In the genomic region with DNA sequence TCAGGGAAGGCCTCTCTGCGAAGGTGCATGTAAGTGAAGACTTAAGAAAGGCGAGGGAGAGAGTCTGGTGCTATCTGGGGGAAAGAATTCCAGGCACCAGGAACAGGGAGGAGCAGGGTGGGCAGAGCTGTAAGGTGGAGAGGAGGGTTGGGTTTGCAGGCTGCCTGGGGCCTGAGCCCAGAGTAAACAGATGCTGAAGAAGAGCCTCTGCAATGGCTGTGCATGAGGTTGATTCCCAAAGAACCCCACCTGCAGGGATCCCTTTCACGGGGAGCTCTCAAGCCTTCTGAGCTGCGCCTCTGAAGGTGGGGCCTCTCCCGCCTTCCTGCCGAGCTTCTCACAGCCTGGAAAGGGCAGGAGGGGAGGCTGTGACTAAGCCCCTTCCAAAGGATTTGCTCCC, we compare ENCODE assay signal across 33 cellular contexts.
DNase-seq lines count a peak whose midpoint lies in the region; ATAC-seq and TF ChIP-seq lines count a peak whose summit lies in the region.
"Had no signal": no experiment of that assay in that cellular context is flagged by ENCODE, and none has a peak within 500 bp of the region (broad histone marks: within the 10 kb centered on the region; RNA-seq: fewer than 3 reads in every experiment).

No MANE protein-coding gene starts in this region.

- H3K9ac ChIP-seq in stomach smooth muscle (ENCODE audit: low read length in 2 of 2): no peak overlapping the region
- H3K9ac ChIP-seq: SK-N-SH had no signal

- no peak for DNase-seq in activated naive CD4-positive, alpha-beta T cell treated with anti-CD3 and anti-CD28 coated beads, Interleukin-2, amount 50 U/mL, for 72 hours (ENCODE audit: low spot score in 2 of 2)
- DNase-seq in chondrocyte (ENCODE audit: low spot score) (peak; percentile 41), AG08395 (ENCODE audit: low spot score) (no peak)
- DNase-seq: activated CD4-positive, alpha-beta T cell treated with anti-CD3 and anti-CD28 coated beads for 36 hours; activated CD8-positive, alpha-beta memory T cell treated with anti-CD3 and anti-CD28 coated beads for 24 hours; activated effector memory CD4-positive, alpha-beta T cell treated with anti-CD3 and anti-CD28 coated beads, Interleukin-2, amount 50 U/mL, for 16 hours; activated T-cell treated with anti-CD3 and anti-CD28 coated beads, Interleukin-2, amount 50 U/mL, for 1 hour; CD8-positive, alpha-beta T cell; DMS 273 treated with DMSO at 0.1 percent for 48 hours; effector CD8-positive, alpha-beta T cell; EL; erythroblast; heart right ventricle; KBM-7; lower lobe of right lung; MG63; mucosa of descending colon; NCI-H1417 treated with DMSO at 0.1 percent for 48 hours; NCI-H2081 treated with DMSO at 0.1 percent for 48 hours; NCI-H510A; SK-N-SH; stimulated activated CD4-positive, alpha-beta T cell treated with anti-CD3 and anti-CD28 coated beads, Interleukin-15, amount 100 ng/mL, for 24 hours; stimulated activated naive CD4-positive, alpha-beta T cell treated with Interleukin-2 at 50 U/mL for 16 hours; T-helper 2 cell had no signal

- peak overlapping the region; percentile 55 for H3K27ac Mint-ChIP-seq in activated naive CD4-positive, alpha-beta T cell treated with anti-CD3 and anti-CD28 coated beads, Interleukin-2, amount 50 U/mL, for 24 hours
- no peak overlapping the region for H3K27ac Mint-ChIP-seq in activated naive CD4-positive, alpha-beta T cell treated with anti-CD3 and anti-CD28 coated beads, Interleukin-2, amount 50 U/mL, for 72 hours
- peak overlapping the region; percentile 14 for H3K27ac Mint-ChIP-seq in chondrocyte (ENCODE audit: unreplicated experiment)
- H3K27ac Mint-ChIP-seq in nephron: peak overlapping the region in 2 of 3 experiments; percentile 6 to 26
- H3K27ac Mint-ChIP-seq: activated CD4-positive, alpha-beta T cell treated with anti-CD3 and anti-CD28 coated beads for 36 hours; CD8-positive, alpha-beta T cell; progenitor cell of endocrine pancreas had no signal

- H3K36me3 ChIP-seq in stomach smooth muscle (ENCODE audit: control insufficient read depth in 2 of 2, insufficient read depth in 2 of 2, low read length in 2 of 2): peaks cover 12 to 27% of the 10 kb centered on the region in 2 donors
- H3K36me3 ChIP-seq: thoracic aorta had no signal

- peaks cover 35% of the 10 kb centered on the region for H3K4me1 ChIP-seq in stomach smooth muscle (ENCODE audit: control insufficient read depth, insufficient read depth, low read length)

- TF ChIP-seq CTCF in chondrocyte (IDR thresholded peaks at IDR 0.05) (no peak), nephron (IDR thresholded peaks at IDR 0.05; ENCODE audit: unreplicated experiment in 3 of 3) (no peak)

- no peaks in the 10 kb centered on the region for H3K27me3 ChIP-seq in stomach smooth muscle (ENCODE audit: control insufficient read depth in 1 of 2, insufficient read depth in 2 of 2, low read length in 2 of 2)
- H3K27me3 ChIP-seq: heart right ventricle, MG63 had no signal

- no peaks in the 10 kb centered on the region for H3K9me3 Mint-ChIP-seq in activated naive CD4-positive, alpha-beta T cell treated with anti-CD3 and anti-CD28 coated beads, Interleukin-2, amount 50 U/mL, for 24 hours
- no peaks in the 10 kb centered on the region for H3K9me3 Mint-ChIP-seq in activated naive CD4-positive, alpha-beta T cell treated with anti-CD3 and anti-CD28 coated beads, Interleukin-2, amount 50 U/mL, for 72 hours
- H3K9me3 Mint-ChIP-seq in chondrocyte (ENCODE audit: low read depth): no peaks in the 10 kb centered on the region
- no peaks in the 10 kb centered on the region for H3K9me3 Mint-ChIP-seq in nephron
- H3K9me3 Mint-ChIP-seq: CD8-positive, alpha-beta T cell; neural crest cell had no signal

- ATAC-seq in activated naive CD4-positive, alpha-beta T cell treated with anti-CD3 and anti-CD28 coated beads, Interleukin-2, amount 50 U/mL, for 72 hours: no peak
- ATAC-seq in GM21529 (IDR thresholded peaks at IDR 0.05; ENCODE audit: unreplicated experiment) (no peak), HG02798 (IDR thresholded peaks at IDR 0.05; ENCODE audit: poor library complexity, unreplicated experiment) (no peak)
- ATAC-seq: activated CD4-positive, alpha-beta T cell treated with anti-CD3 and anti-CD28 coated beads for 36 hours; CD8-positive, alpha-beta T cell; heart right ventricle; lower lobe of right lung; mucosa of descending colon had no signal

- H3K4me3 ChIP-seq in stomach smooth muscle (ENCODE audit: low read length in 2 of 2): no peak overlapping the region
- H3K4me3 ChIP-seq: HAP-1, heart right ventricle, lower lobe of right lung, MG63, mucosa of descending colon, thoracic aorta had no signal

- peak overlapping the region; percentile 31 for H3K27ac ChIP-seq in stomach smooth muscle (ENCODE audit: low read length)
- H3K27ac ChIP-seq: lower lobe of right lung, thoracic aorta had no signal

- H3K4me3 Mint-ChIP-seq in activated naive CD4-positive, alpha-beta T cell treated with anti-CD3 and anti-CD28 coated beads, Interleukin-2, amount 50 U/mL, for 24 hours: no peak overlapping the region
- no peak overlapping the region for H3K4me3 Mint-ChIP-seq in chondrocyte (ENCODE audit: unreplicated experiment)
- H3K4me3 Mint-ChIP-seq in nephron: no peak overlapping the region
- H3K4me3 Mint-ChIP-seq: activated CD4-positive, alpha-beta T cell treated with anti-CD3 and anti-CD28 coated beads for 36 hours; CD8-positive, alpha-beta T cell; neural crest cell had no signal

- no peaks in the 10 kb centered on the region for H3K27me3 Mint-ChIP-seq in activated naive CD4-positive, alpha-beta T cell treated with anti-CD3 and anti-CD28 coated beads, Interleukin-2, amount 50 U/mL, for 24 hours
- H3K27me3 Mint-ChIP-seq in chondrocyte (ENCODE audit: low read depth) (no peaks in the 10 kb centered on the region), nephron (ENCODE audit: low read depth) (peaks cover 4% of the 10 kb centered on the region)
- H3K27me3 Mint-ChIP-seq: activated CD4-positive, alpha-beta T cell treated with anti-CD3 and anti-CD28 coated beads for 36 hours; progenitor cell of endocrine pancreas had no signal

- H3K36me3 Mint-ChIP-seq in activated naive CD4-positive, alpha-beta T cell treated with anti-CD3 and anti-CD28 coated beads, Interleukin-2, amount 50 U/mL, for 24 hours: peaks cover 3% of the 10 kb centered on the region
- H3K36me3 Mint-ChIP-seq in activated naive CD4-positive, alpha-beta T cell treated with anti-CD3 and anti-CD28 coated beads, Interleukin-2, amount 50 U/mL, for 72 hours: peaks cover 0 to 11% of the 10 kb centered on the region in 2 donors
- H3K36me3 Mint-ChIP-seq in chondrocyte (ENCODE audit: low read depth) (peaks cover 8% of the 10 kb centered on the region), nephron (ENCODE audit: low read depth) (peaks cover 22% of the 10 kb centered on the region)

- H3K9me3 ChIP-seq in stomach smooth muscle (ENCODE audit: control insufficient read depth in 2 of 2, low read length in 2 of 2): no peaks in the 10 kb centered on the region
- H3K9me3 ChIP-seq: HAP-1, heart right ventricle, lower lobe of right lung, MG63, mucosa of descending colon, SK-N-SH, thoracic aorta had no signal

- H3K4me1 Mint-ChIP-seq in activated naive CD4-positive, alpha-beta T cell treated with anti-CD3 and anti-CD28 coated beads, Interleukin-2, amount 50 U/mL, for 24 hours: peaks cover 23% of the 10 kb centered on the region
- peaks cover 8% of the 10 kb centered on the region for H3K4me1 Mint-ChIP-seq in chondrocyte (ENCODE audit: low read depth)
- peaks cover 25% of the 10 kb centered on the region for H3K4me1 Mint-ChIP-seq in nephron

Comparison
In these comparisons a context has a peak if more than half of its experiments do, and no peak if none do; other contexts are left out.
1. H3K27ac Mint-ChIP-seq: peak in activated naive CD4-positive, alpha-beta T cell treated with anti-CD3 and anti-CD28 coated beads, Interleukin-2, amount 50 U/mL, for 24 hours (single experiment), chondrocyte (single experiment) and nephron (2 of 3); none in activated naive CD4-positive, alpha-beta T cell treated with anti-CD3 and anti-CD28 coated beads, Interleukin-2, amount 50 U/mL, for 72 hours (0 of 2).